ENCODE assay signal across 19 cellular contexts in the genomic region with DNA sequence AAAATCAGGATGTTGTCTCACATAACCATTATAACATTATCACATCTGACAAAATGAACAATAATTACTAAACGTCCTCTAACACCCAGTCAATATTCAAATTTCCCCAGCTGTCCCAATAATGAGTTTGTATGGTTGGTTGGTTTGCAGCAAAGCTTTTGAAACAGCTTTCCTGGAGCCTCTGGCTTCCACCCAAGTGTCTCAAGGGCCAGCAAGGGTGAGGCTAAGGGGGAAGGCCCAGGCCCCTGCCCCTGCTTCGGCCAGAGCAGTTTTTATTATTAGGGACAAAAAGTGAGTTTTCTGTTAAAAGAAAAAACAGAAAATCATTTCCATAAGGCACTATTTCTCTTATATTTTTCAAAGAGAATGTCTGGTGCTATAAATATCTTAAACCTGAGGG.
DNase-seq lines count a peak whose midpoint lies in the region; ATAC-seq and TF ChIP-seq lines count a peak whose summit lies in the region.
"Had no signal": no experiment of that assay in that cellular context is flagged by ENCODE, and none has a peak within 500 bp of the region (broad histone marks: within the 10 kb centered on the region; RNA-seq: fewer than 3 reads in every experiment).

No MANE protein-coding gene starts in this region.

- H3K36me3 Mint-ChIP-seq in nephron progenitor cell (ENCODE audit: low read depth): no peaks in the 10 kb centered on the region
- H3K36me3 Mint-ChIP-seq: CD4-positive, alpha-beta memory T cell had no signal

- H3K36me3 ChIP-seq in BLaER1: no peaks in the 10 kb centered on the region
- no peaks in the 10 kb centered on the region for H3K36me3 ChIP-seq in BLaER1 treated with 17β-estradiol and CSF1 and Interleukin-3, amounts not matched to agents 10 nM and 100 nM
- H3K36me3 ChIP-seq: MG63 had no signal

- no peak overlapping the region for H3K4me3 Mint-ChIP-seq in nephron progenitor cell
- H3K4me3 Mint-ChIP-seq: CD4-positive, alpha-beta memory T cell had no signal

- no peak overlapping the region for H3K4me3 ChIP-seq in BLaER1
- H3K4me3 ChIP-seq in BLaER1 treated with 17β-estradiol and CSF1 and Interleukin-3, amounts not matched to agents 10 nM and 100 nM: no peak overlapping the region
- H3K4me3 ChIP-seq: K562, MG63 had no signal

- no peaks in the 10 kb centered on the region for H3K27me3 ChIP-seq in BLaER1
- no peaks in the 10 kb centered on the region for H3K27me3 ChIP-seq in BLaER1 treated with 17β-estradiol and CSF1 and Interleukin-3, amounts not matched to agents 10 nM and 100 nM

- TF ChIP-seq CTCF in nephron progenitor cell (IDR thresholded peaks at IDR 0.05): no peak

- H3K27ac ChIP-seq in BLaER1: no peak overlapping the region
- H3K27ac ChIP-seq in BLaER1 treated with 17β-estradiol and CSF1 and Interleukin-3, amounts not matched to agents 10 nM and 100 nM: no peak overlapping the region
- H3K27ac ChIP-seq: HL-60, RWPE1 had no signal

- no peak overlapping the region for H3K9ac ChIP-seq in BLaER1
- H3K9ac ChIP-seq in BLaER1 treated with 17β-estradiol and CSF1 and Interleukin-3, amounts not matched to agents 10 nM and 100 nM: no peak overlapping the region
- H3K9ac ChIP-seq: SK-N-SH had no signal

- no peaks in the 10 kb centered on the region for H3K9me3 ChIP-seq in BLaER1
- H3K9me3 ChIP-seq in BLaER1 treated with 17β-estradiol and CSF1 and Interleukin-3, amounts not matched to agents 10 nM and 100 nM (replicated peaks in 1 of 11): no peaks in the 10 kb centered on the region; a peak in 1 of 22 replicates
- H3K9me3 ChIP-seq: Caco-2, MG63, SK-N-SH had no signal

- no peaks in the 10 kb centered on the region for H4K20me1 ChIP-seq in BLaER1
- no peaks in the 10 kb centered on the region for H4K20me1 ChIP-seq in BLaER1 treated with 17β-estradiol and CSF1 and Interleukin-3, amounts not matched to agents 10 nM and 100 nM

- H3K4me1 ChIP-seq in BLaER1: peaks cover 24% of the 10 kb centered on the region
- H3K4me1 ChIP-seq in BLaER1 treated with 17β-estradiol and CSF1 and Interleukin-3, amounts not matched to agents 10 nM and 100 nM: peaks cover 0 to 25% (median 21%) of the 10 kb centered on the region in 10 experiments; a peak in 17 of 20 replicates
- H3K4me1 ChIP-seq: Caco-2 had no signal

- H3K4me1 Mint-ChIP-seq in nephron progenitor cell: peaks cover 5% of the 10 kb centered on the region
- H3K4me1 Mint-ChIP-seq: CD4-positive, alpha-beta memory T cell had no signal

- peak overlapping the region; percentile 61 for H3K4me2 ChIP-seq in BLaER1
- peak overlapping the region in 9 of 11 experiments; percentile 22 to 74 (median 65); a peak in 15 of 22 replicates for H3K4me2 ChIP-seq in BLaER1 treated with 17β-estradiol and CSF1 and Interleukin-3, amounts not matched to agents 10 nM and 100 nM
- H3K4me2 ChIP-seq: SK-N-SH had no signal

- DNase-seq in NCI-H524 treated with DMSO at 0.1 percent for 48 hours (lab: John Stamatoyannopoulos, UW) (peak; percentile 0), nephron progenitor cell (no peak), DMS53 (lab: John Stamatoyannopoulos, UW) (no peak)
- DNase-seq: Caco-2; CD4-positive, alpha-beta memory T cell; MG63; NCI-H446; NCI-H526 treated with DMSO at 0.1 percent for 48 hours; SIG-M5; SK-N-SH; T-helper 2 cell had no signal

- peaks cover 16% of the 10 kb centered on the region for H3K9me3 Mint-ChIP-seq in nephron progenitor cell
- H3K9me3 Mint-ChIP-seq: CD4-positive, alpha-beta memory T cell had no signal

- H3K27ac Mint-ChIP-seq in nephron progenitor cell: peak overlapping the region; percentile 49
- H3K27ac Mint-ChIP-seq: CD4-positive, alpha-beta memory T cell had no signal

- peaks cover 11% of the 10 kb centered on the region for H3K27me3 Mint-ChIP-seq in nephron progenitor cell (ENCODE audit: low read depth, poor library complexity)

- no peak for ATAC-seq in HG02870 (IDR thresholded peaks at IDR 0.05; ENCODE audit: unreplicated experiment)
- no peak for ATAC-seq in HG03439 (IDR thresholded peaks at IDR 0.05; ENCODE audit: unreplicated experiment)
- ATAC-seq: HepG2, K562 had no signal
